In the genomic region with DNA sequence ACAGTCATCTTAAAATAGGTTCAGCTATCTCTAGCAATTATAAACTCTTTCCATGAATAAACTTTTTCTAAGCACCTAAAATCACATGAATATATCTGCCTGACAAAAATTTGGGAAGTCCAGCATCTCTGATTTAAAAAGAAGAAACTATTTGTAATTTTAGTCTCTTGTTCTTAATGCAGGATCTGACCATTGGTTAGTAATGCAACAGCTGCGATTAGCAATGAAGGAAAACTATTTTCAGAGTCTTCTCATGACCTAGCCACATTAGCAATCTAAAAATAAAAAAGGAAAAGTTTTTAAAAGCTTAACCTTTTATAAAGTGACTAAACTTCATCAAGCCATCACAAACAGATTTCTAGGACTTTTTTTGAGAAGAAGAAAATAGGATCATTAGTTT, we compare ENCODE assay signal across 22 cellular contexts.
"Had no signal": no experiment of that assay in that cellular context is flagged by ENCODE, and none has a peak within 500 bp of the region (broad histone marks: within the 10 kb centered on the region; RNA-seq: fewer than 3 reads in every experiment).

No MANE protein-coding gene starts in this region.

- H3K4me3 Mint-ChIP-seq: memory B cell; naive thymus-derived CD4-positive, alpha-beta T cell; nephron; stimulated activated effector memory CD8-positive, alpha-beta T cell treated with anti-CD3 and anti-CD28 coated beads, Interleukin-12 subunit alpha, Interleukin-12 subunit beta, amount 100 ng/mL, for 72 hours had no signal

- H3K36me3 ChIP-seq: gastrocnemius medialis, thoracic aorta, transverse colon, vagina had no signal

- H3K27me3 ChIP-seq: dorsolateral prefrontal cortex, gastrocnemius medialis, transverse colon, vagina had no signal

- H3K27ac ChIP-seq: transverse colon, vagina had no signal

- H3K36me3 Mint-ChIP-seq: memory B cell; naive thymus-derived CD4-positive, alpha-beta T cell; stimulated activated effector memory CD8-positive, alpha-beta T cell treated with anti-CD3 and anti-CD28 coated beads, Interleukin-12 subunit alpha, Interleukin-12 subunit beta, amount 100 ng/mL, for 72 hours had no signal

- H3K4me3 ChIP-seq: gastrocnemius medialis, lung, thoracic aorta, transverse colon, vagina had no signal

- H3K9me3 ChIP-seq: gastrocnemius medialis, thoracic aorta, transverse colon, vagina had no signal

- ATAC-seq: gastrocnemius medialis; left colon; naive thymus-derived CD4-positive, alpha-beta T cell; sciatic nerve; stimulated activated effector memory CD8-positive, alpha-beta T cell treated with anti-CD3 and anti-CD28 coated beads, Interleukin-12 subunit alpha, Interleukin-12 subunit beta, amount 100 ng/mL, for 72 hours; stimulated activated naive CD8-positive, alpha-beta T cell treated with anti-CD3 and anti-CD28 coated beads, Interleukin-15, Interleukin-2, amounts not matched to agents 100 U/mL and 50 U/mL, for 24 hours had no signal

- H3K4me1 Mint-ChIP-seq: memory B cell; naive thymus-derived CD4-positive, alpha-beta T cell; stimulated activated effector memory CD8-positive, alpha-beta T cell treated with anti-CD3 and anti-CD28 coated beads, Interleukin-12 subunit alpha, Interleukin-12 subunit beta, amount 100 ng/mL, for 72 hours had no signal

- H3K9me3 Mint-ChIP-seq: stimulated activated effector memory CD8-positive, alpha-beta T cell treated with anti-CD3 and anti-CD28 coated beads, Interleukin-12 subunit alpha, Interleukin-12 subunit beta, amount 100 ng/mL, for 72 hours had no signal

- DNase-seq: dorsolateral prefrontal cortex; effector CD4-positive, alpha-beta T cell; gastrocnemius medialis; head of caudate nucleus; left colon; naive thymus-derived CD4-positive, alpha-beta T cell; nucleus accumbens; posterior cingulate gyrus; retina; stimulated activated CD4-positive, alpha-beta T cell treated with anti-CD3 and anti-CD28 coated beads, Interleukin-2, amount 100 ng/mL, for 24 hours; stimulated activated CD4-positive, alpha-beta T cell treated with anti-CD3 and anti-CD28 coated beads, Interleukin-4, amount 100 ng/mL, for 24 hours; stimulated activated naive CD8-positive, alpha-beta T cell treated with anti-CD3 and anti-CD28 coated beads, Interleukin-15, Interleukin-2, amounts not matched to agents 100 U/mL and 50 U/mL, for 24 hours; substantia nigra; transverse colon had no signal

- FAIRE-seq: islet of Langerhans had no signal

- H3K27ac Mint-ChIP-seq: memory B cell; naive thymus-derived CD4-positive, alpha-beta T cell; stimulated activated effector memory CD8-positive, alpha-beta T cell treated with anti-CD3 and anti-CD28 coated beads, Interleukin-12 subunit alpha, Interleukin-12 subunit beta, amount 100 ng/mL, for 72 hours had no signal
